In the genomic region with DNA sequence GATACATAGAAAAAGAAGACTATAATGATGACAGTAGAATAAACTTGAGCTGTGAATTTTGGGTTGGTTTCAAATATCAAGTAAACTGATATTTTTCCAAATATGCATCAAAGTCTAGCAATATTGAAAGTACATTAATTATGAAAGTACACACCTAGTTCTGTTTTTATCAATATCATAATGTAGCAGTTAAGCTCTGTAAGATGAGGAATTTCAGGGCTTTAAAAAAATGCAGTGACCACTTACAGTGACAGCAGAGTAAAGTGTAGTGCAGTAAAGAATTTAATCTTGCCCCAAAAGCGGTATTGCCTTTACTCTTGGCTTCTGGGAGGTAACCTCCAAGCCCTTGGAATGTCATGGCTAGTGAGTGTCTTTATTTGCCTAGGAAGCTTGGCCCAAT, we compare ENCODE assay signal across 23 cellular contexts.
"Had no signal": no experiment of that assay in that cellular context is flagged by ENCODE, and none has a peak within 500 bp of the region (broad histone marks: within the 10 kb centered on the region; RNA-seq: fewer than 3 reads in every experiment).

No MANE protein-coding gene starts in this region.

- H3K9me3 ChIP-seq: colonic mucosa, esophagus squamous epithelium, lower lobe of right lung, psoas muscle, right lobe of liver, thoracic aorta, transverse colon had no signal

- DNase-seq: colonic mucosa; dermis blood vessel endothelial cell; esophagus squamous epithelium; foreskin fibroblast; immature natural killer cell; kidney; left cardiac atrium; left ventricle myocardium inferior; lower lobe of right lung; nephron progenitor cell; psoas muscle; retina; right lobe of liver; stimulated activated CD4-positive, alpha-beta T cell treated with anti-CD3 and anti-CD28 coated beads, Interleukin-15, amount 100 ng/mL, for 24 hours; stimulated activated CD4-positive, alpha-beta T cell treated with anti-CD3 and anti-CD28 coated beads, Interleukin-1b, Interleukin-23, amount 100 ng/mL, for 48 hours; stimulated activated CD4-positive, alpha-beta T cell treated with anti-CD3 and anti-CD28 coated beads, Interleukin-4, amount 100 ng/mL, for 4 hours; stimulated activated naive CD4-positive, alpha-beta T cell; stomach; substantia nigra; transverse colon had no signal

- FAIRE-seq: kidney had no signal

- H3K27ac Mint-ChIP-seq: immature natural killer cell, memory B cell, mesothelial cell of epicardium, nephron progenitor cell had no signal

- H3K4me3 Mint-ChIP-seq: immature natural killer cell, memory B cell, mesothelial cell of epicardium, nephron progenitor cell had no signal

- H3K4me1 ChIP-seq: colonic mucosa, esophagus squamous epithelium, left ventricle myocardium inferior, lower lobe of right lung, psoas muscle, right lobe of liver, stomach, transverse colon had no signal

- H3K4me1 Mint-ChIP-seq: immature natural killer cell, memory B cell, mesothelial cell of epicardium, nephron progenitor cell had no signal

- H3K27ac ChIP-seq: colonic mucosa, esophagus squamous epithelium, left ventricle myocardium inferior, lower lobe of right lung, psoas muscle, right lobe of liver, stomach, thoracic aorta, transverse colon had no signal

- ATAC-seq: left cardiac atrium, lower lobe of right lung, psoas muscle, right lobe of liver had no signal

- H3K27me3 Mint-ChIP-seq: memory B cell had no signal

- H3K4me3 ChIP-seq: colonic mucosa, esophagus squamous epithelium, left ventricle myocardium inferior, lower lobe of right lung, psoas muscle, right lobe of liver, stomach, thoracic aorta, transverse colon had no signal

- H3K36me3 ChIP-seq: colonic mucosa, esophagus squamous epithelium, left ventricle myocardium inferior, lower lobe of right lung, right lobe of liver, stomach, thoracic aorta, transverse colon had no signal

- H3K27me3 ChIP-seq: colonic mucosa, esophagus squamous epithelium, right lobe of liver, stomach, transverse colon had no signal

- H3K36me3 Mint-ChIP-seq: immature natural killer cell, memory B cell, mesothelial cell of epicardium had no signal
